Comparison of ENCODE assay signal across 8 cellular contexts in genomic region chr5:7754997-7755596, GRCh38.
A peak's percentile ranks its signal among the peaks of the same experiment; 100 is the strongest.
DNase-seq lines count a peak whose midpoint lies in the region; ATAC-seq and TF ChIP-seq lines count a peak whose summit lies in the region.

No MANE protein-coding gene starts in this region.

- no peak overlapping the region for H3K4me3 ChIP-seq in AG04449 (ENCODE audit: low read depth, low read length)
- H3K4me3 ChIP-seq in GM12864 (ENCODE audit: low read depth, low read length) = no peak overlapping the region
- H3K4me3 ChIP-seq in fibroblast of pulmonary artery (replicated peaks; ENCODE audit: low read depth, low read length) = no peak overlapping the region

- peak; percentile 73 for ATAC-seq in HG02610 (IDR thresholded peaks at IDR 0.05; ENCODE audit: unreplicated experiment)

- DNase-seq in AG04449 (ENCODE audit: low read depth, low spot score) = no peak
- DNase-seq in GM12864 (ENCODE audit: low read depth) = peak; percentile 4
- DNase-seq in NCI-H1105 treated with DMSO at 0.1 percent for 48 hours (lab: John Stamatoyannopoulos, UW) = peak; percentile 80
- peak; percentile 74 for DNase-seq in UCSD-AML1 (lab: John Stamatoyannopoulos, UW; ENCODE audit: unreplicated experiment)
- peak; percentile 27 for DNase-seq in fibroblast of pulmonary artery (ENCODE audit: low read depth)
- DNase-seq in posterior cingulate gyrus = peak; percentile 46 to 96 (median 64)
- DNase-seq in cerebellum (ENCODE audit: low spot score) = no peak

- POLR2A ChIA-PET in AG04449 (lab: Yijun Ruan, JAX) = no interaction called here

- intact Hi-C loops in posterior cingulate gyrus (cut with DNase I) = no loop called here

- CTCF ChIA-PET in AG04449 (lab: Yijun Ruan, JAX) = interaction anchor here (0.7 to 2.4 kb wide), 4 partner anchors 9 to 1092 kb away, joined by 3 to 18 read pairs (median 6); no protein-coding TSS in a partner anchor

- peak; percentile 81 for TF ChIP-seq CTCF in AG04449 (IDR thresholded peaks at IDR 0.05; ENCODE audit: insufficient read depth, low read length, missing control alignments)
- peak; percentile 89 for TF ChIP-seq CTCF in GM12864 (IDR thresholded peaks at IDR 0.05; ENCODE audit: low read depth, low read length, missing control alignments)
- TF ChIP-seq CTCF in fibroblast of pulmonary artery (IDR thresholded peaks at IDR 0.05; ENCODE audit: low read length, missing control alignments) = peak; percentile 50

Comparison
In these comparisons a context has a peak if more than half of its experiments do, and no peak if none do; other contexts are left out.
1. DNase-seq: peak in GM12864 (single experiment), NCI-H1105 treated with DMSO at 0.1 percent for 48 hours (single experiment), UCSD-AML1 (single experiment), fibroblast of pulmonary artery (single experiment) and posterior cingulate gyrus (10 of 10); none in AG04449 (single experiment) and cerebellum (single experiment).
2. Peak in every context shown above with its lines, with median percentiles within 50 percentile points of each other: CTCF ChIP-seq.